In genomic region chr2:85890522-85891176, GRCh38 we compare ENCODE assay signal across 9 cellular contexts. TPM values are rescaled to one million over a fixed set of nuclear protein-coding genes. Genes with fewer than 3 reads are reported as not detected.
DNase-seq lines count a peak whose midpoint lies in the region; ATAC-seq, FAIRE-seq and TF ChIP-seq lines count a peak whose summit lies in the region.
"Had no signal": no experiment of that assay in that cellular context is flagged by ENCODE, and none has a peak within 500 bp of the region (broad histone marks: within the 10 kb centered on the region; RNA-seq: fewer than 3 reads in every experiment).

No MANE protein-coding gene starts in this region.

- H2BK5ac ChIP-seq in trophoblast cell (ENCODE audit: low read depth, low read length, poor library complexity): peak overlapping the region; percentile 74

- CTCF ChIA-PET in Caco-2 (lab: Charles Lee): no interaction called here

- peaks cover 21% of the 10 kb centered on the region for H3K4me1 Mint-ChIP-seq in Caco-2 (ENCODE audit: low read depth, unreplicated experiment)
- peaks cover 42% of the 10 kb centered on the region for H3K4me1 Mint-ChIP-seq in central memory CD8-positive, alpha-beta T cell
- H3K4me1 Mint-ChIP-seq in HFFc6 (ENCODE audit: low read depth): peaks cover 72% of the 10 kb centered on the region

- no peaks in the 10 kb centered on the region for H3K36me3 Mint-ChIP-seq in Caco-2 (ENCODE audit: insufficient read depth, unreplicated experiment)
- H3K36me3 Mint-ChIP-seq in central memory CD8-positive, alpha-beta T cell (ENCODE audit: insufficient read depth): peaks cover 19% of the 10 kb centered on the region
- no peaks in the 10 kb centered on the region; the same call in 1 of the 2 replicates for H3K36me3 Mint-ChIP-seq in HFFc6 (ENCODE audit: low read depth)

- H3K79me2 ChIP-seq in trophoblast cell (ENCODE audit: control insufficient read depth, insufficient read depth, low read length, poor library complexity): peaks cover 13% of the 10 kb centered on the region

- no CpG with 5 or more reads among the region's 5 CpGs for WGBS in trophoblast cell (ENCODE audit: extremely low coverage, insufficient coverage, insufficient read length)

- H3K14ac ChIP-seq in trophoblast cell (ENCODE audit: low read length): peak overlapping the region; percentile 75

- intact Hi-C loops in Caco-2 (cut with micrococcal nuclease; ENCODE audit: unreplicated experiment): no loop called here

- POLR2A ChIA-PET in Caco-2 (lab: Charles Lee): no interaction called here

- no peaks in the 10 kb centered on the region for H3K36me3 ChIP-seq in Caco-2 (ENCODE audit: control insufficient read depth, insufficient read depth, low read length)
- no peaks in the 10 kb centered on the region for H3K36me3 ChIP-seq in trophoblast cell (ENCODE audit: control insufficient read depth in 1 of 2, insufficient read depth in 2 of 2, low read length in 2 of 2)

- FAIRE-seq in urothelium cell line (lab: Jason Lieb, UNC): no peak

- no TSS peak for BruUV-seq in Caco-2 (replicated peaks; lab: Mats Ljungman, UMichigan)

- H3K4ac ChIP-seq in trophoblast cell (ENCODE audit: low read depth, low read length): peak overlapping the region; percentile 49

- H3K23ac ChIP-seq in trophoblast cell (ENCODE audit: low read length): no peak overlapping the region

- TF ChIP-seq CTCF in Caco-2 (IDR thresholded peaks at IDR 0.05; ENCODE audit: insufficient read depth in 1 of 2, low read depth in 1 of 2, low read length in 1 of 2, severe bottlenecking in 1 of 2, unreplicated experiment in 1 of 2) (no peak), HFFc6 (IDR thresholded peaks at IDR 0.05) (no peak)

- H3K9me3 Mint-ChIP-seq in Caco-2 (ENCODE audit: unreplicated experiment) (peaks cover 10% of the 10 kb centered on the region), HFFc6 (peaks cover 7% of the 10 kb centered on the region; the same call in 1 of the 2 replicates)
- H3K9me3 Mint-ChIP-seq in central memory CD8-positive, alpha-beta T cell: no peaks in the 10 kb centered on the region

- H2BK12ac ChIP-seq in trophoblast cell (ENCODE audit: low read length): peak overlapping the region; percentile 97

- H3K4me3 ChIP-seq in Caco-2 (ENCODE audit: low read depth, low read length) (no peak overlapping the region), trophoblast cell (ENCODE audit: low read depth, low read length) (no peak overlapping the region)

- H3K4me1 ChIP-seq in Caco-2 (no peaks in the 10 kb centered on the region), trophoblast cell (ENCODE audit: control insufficient read depth in 1 of 2, insufficient read depth in 2 of 2, low read length in 2 of 2) (peaks cover 22 to 32% of the 10 kb centered on the region in 2 experiments)

- H3K79me1 ChIP-seq in trophoblast cell (ENCODE audit: low read length): peaks cover 45% of the 10 kb centered on the region

- H3K9ac ChIP-seq in trophoblast cell (ENCODE audit: low read length): peak overlapping the region; percentile 2

- no peak for ATAC-seq in central memory CD8-positive, alpha-beta T cell (replicated peaks; ENCODE audit: extremely low read depth, poor library complexity, severe bottlenecking)
- ATAC-seq in HG03097 (IDR thresholded peaks at IDR 0.05; ENCODE audit: low FRiP score, unreplicated experiment): no peak

- H4K91ac ChIP-seq in trophoblast cell (ENCODE audit: low read depth, low read length): peak overlapping the region; percentile 92

- H3K4me2 ChIP-seq in trophoblast cell (ENCODE audit: low read length): no peak overlapping the region

- H3K9me3 ChIP-seq in Caco-2: no peaks in the 10 kb centered on the region
- peaks cover 2% of the 10 kb centered on the region for H3K9me3 ChIP-seq in trophoblast cell (ENCODE audit: insufficient read depth, low read depth, low read length)

- H3K27ac Mint-ChIP-seq in Caco-2 (ENCODE audit: unreplicated experiment) (peak overlapping the region; percentile 4), HFFc6 (no peak overlapping the region)
- H3K27ac Mint-ChIP-seq in central memory CD8-positive, alpha-beta T cell (ENCODE audit: low read depth): peak overlapping the region; percentile 95

- H3K18ac ChIP-seq in trophoblast cell (ENCODE audit: low read length): peak overlapping the region; percentile 48

- H2AK5ac ChIP-seq in trophoblast cell (ENCODE audit: low read length): peak overlapping the region; percentile 86

- H3K4me3 Mint-ChIP-seq in Caco-2 (ENCODE audit: unreplicated experiment): peak overlapping the region; percentile 89
- peak overlapping the region; percentile 62 for H3K4me3 Mint-ChIP-seq in central memory CD8-positive, alpha-beta T cell
- H3K4me3 Mint-ChIP-seq in HFFc6: no peak overlapping the region; the same call in 1 of the 2 replicates

- H3K27me3 Mint-ChIP-seq in Caco-2 (ENCODE audit: insufficient read depth, unreplicated experiment) (peaks cover 5% of the 10 kb centered on the region), HFFc6 (ENCODE audit: insufficient read depth) (no peaks in the 10 kb centered on the region)
- no peaks in the 10 kb centered on the region for H3K27me3 Mint-ChIP-seq in central memory CD8-positive, alpha-beta T cell

- peak overlapping the region; percentile 89 for H2BK120ac ChIP-seq in trophoblast cell (ENCODE audit: insufficient read depth, low read length, poor library complexity)

- peak overlapping the region; percentile 35 for H4K12ac ChIP-seq in trophoblast cell (ENCODE audit: low read depth, low read length)

- DNase-seq in Caco-2 (no peak), MV-4-11 (lab: John Stamatoyannopoulos, UW) (peak; percentile 63), trophoblast cell (peak; percentile 81 to 90), HFFc6 (no peak), urothelium cell line (ENCODE audit: low spot score) (no peak), DMS153 treated with DMSO at 0.1 percent for 48 hours (lab: John Stamatoyannopoulos, UW; ENCODE audit: unreplicated experiment) (no peak)
- DNase-seq in central memory CD8-positive, alpha-beta T cell (ENCODE audit: low spot score in 2 of 2): no peak
- DNase-seq: GOT3 had no signal

- H2AFZ ChIP-seq in trophoblast cell (ENCODE audit: insufficient read depth, low read length, poor library complexity): peak overlapping the region; percentile 76

- H4K8ac ChIP-seq in trophoblast cell (ENCODE audit: low read depth, low read length): peak overlapping the region; percentile 82

- H3K27ac ChIP-seq in trophoblast cell (ENCODE audit: low read depth, low read length): peak overlapping the region; percentile 6

- H3K27me3 ChIP-seq in Caco-2 (replicated peaks; ENCODE audit: control insufficient read depth, insufficient read depth, low read length) (no peaks in the 10 kb centered on the region), trophoblast cell (ENCODE audit: insufficient read depth, low read length) (no peaks in the 10 kb centered on the region)

RNA-seq across cellular contexts. Expression of gene ST3GAL5, which starts 1.9 kb away (rescaled TPM):
- total RNA-seq in Caco-2 (2022): 3.4 and 4.1 TPM in 2 replicates
- 23.2 and 23.6 TPM in 2 replicates for polyA plus RNA-seq in trophoblast cell (2013)
- 10 to 100 TPM; 12.7 to 17.4 (median 15.2) TPM for total RNA-seq in HFFc6 (2021; fragmentation: NEBNext Ultra II Directional; extraction: Animal tissue kit (Norgen Biotek cat#: 25700))

Comparison
In these comparisons a context has a peak if more than half of its experiments do, and no peak if none do; other contexts are left out.
1. DNase-seq: peak in MV-4-11 (single experiment) and trophoblast cell (2 of 2); none in Caco-2 (0 of 2), central memory CD8-positive, alpha-beta T cell (0 of 2), HFFc6 (single experiment), urothelium cell line (single experiment) and DMS153 treated with DMSO at 0.1 percent for 48 hours (single experiment).